In genomic region chr1:78492376-78492950, GRCh38 we compare ENCODE assay signal across 1 cellular context.
TF ChIP-seq lines count a peak whose summit lies in the region.

No MANE protein-coding gene starts in this region.

TF ChIP-seq in WTC11, 78 proteins besides CTCF, POLR2A, EP300 and RAD21 (continued from another document):
- TF ChIP-seq, protein P1, sequence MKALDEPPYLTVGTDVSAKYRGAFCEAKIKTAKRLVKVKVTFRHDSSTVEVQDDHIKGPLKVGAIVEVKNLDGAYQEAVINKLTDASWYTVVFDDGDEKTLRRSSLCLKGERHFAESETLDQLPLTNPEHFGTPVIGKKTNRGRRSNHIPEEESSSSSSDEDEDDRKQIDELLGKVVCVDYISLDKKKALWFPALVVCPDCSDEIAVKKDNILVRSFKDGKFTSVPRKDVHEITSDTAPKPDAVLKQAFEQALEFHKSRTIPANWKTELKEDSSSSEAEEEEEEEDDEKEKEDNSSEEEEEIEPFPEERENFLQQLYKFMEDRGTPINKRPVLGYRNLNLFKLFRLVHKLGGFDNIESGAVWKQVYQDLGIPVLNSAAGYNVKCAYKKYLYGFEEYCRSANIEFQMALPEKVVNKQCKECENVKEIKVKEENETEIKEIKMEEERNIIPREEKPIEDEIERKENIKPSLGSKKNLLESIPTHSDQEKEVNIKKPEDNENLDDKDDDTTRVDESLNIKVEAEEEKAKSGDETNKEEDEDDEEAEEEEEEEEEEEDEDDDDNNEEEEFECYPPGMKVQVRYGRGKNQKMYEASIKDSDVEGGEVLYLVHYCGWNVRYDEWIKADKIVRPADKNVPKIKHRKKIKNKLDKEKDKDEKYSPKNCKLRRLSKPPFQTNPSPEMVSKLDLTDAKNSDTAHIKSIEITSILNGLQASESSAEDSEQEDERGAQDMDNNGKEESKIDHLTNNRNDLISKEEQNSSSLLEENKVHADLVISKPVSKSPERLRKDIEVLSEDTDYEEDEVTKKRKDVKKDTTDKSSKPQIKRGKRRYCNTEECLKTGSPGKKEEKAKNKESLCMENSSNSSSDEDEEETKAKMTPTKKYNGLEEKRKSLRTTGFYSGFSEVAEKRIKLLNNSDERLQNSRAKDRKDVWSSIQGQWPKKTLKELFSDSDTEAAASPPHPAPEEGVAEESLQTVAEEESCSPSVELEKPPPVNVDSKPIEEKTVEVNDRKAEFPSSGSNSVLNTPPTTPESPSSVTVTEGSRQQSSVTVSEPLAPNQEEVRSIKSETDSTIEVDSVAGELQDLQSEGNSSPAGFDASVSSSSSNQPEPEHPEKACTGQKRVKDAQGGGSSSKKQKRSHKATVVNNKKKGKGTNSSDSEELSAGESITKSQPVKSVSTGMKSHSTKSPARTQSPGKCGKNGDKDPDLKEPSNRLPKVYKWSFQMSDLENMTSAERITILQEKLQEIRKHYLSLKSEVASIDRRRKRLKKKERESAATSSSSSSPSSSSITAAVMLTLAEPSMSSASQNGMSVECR (CRISPR knock-in tag; IDR thresholded peaks at IDR 0.05; ENCODE audit: borderline replicate concordance) = no peak
- TF ChIP-seq NR1H2 (CRISPR knock-in tag; IDR thresholded peaks at IDR 0.05) = no peak
- TF ChIP-seq ETV6 (CRISPR knock-in tag; IDR thresholded peaks at IDR 0.05) = no peak
